ENCODE assay signal across 8 cellular contexts in genomic region chr1:206734499-206735142, GRCh38. TPM values are rescaled to one million over a fixed set of nuclear protein-coding genes. Genes with fewer than 3 reads are reported as not detected.
DNase-seq lines count a peak whose midpoint lies in the region; ATAC-seq and TF ChIP-seq lines count a peak whose summit lies in the region.

No MANE protein-coding gene starts in this region.

- peaks cover 2% of the 10 kb centered on the region for H3K36me3 ChIP-seq in BE2C

- DNase-seq in BE2C (peak; percentile 79), GM20000 (ENCODE audit: low spot score) (peak; percentile 70), RPMI8226 (peak; percentile 78), cardiac septum (ENCODE audit: low spot score) (peak; percentile 71)
- DNase-seq in activated effector memory CD4-positive, alpha-beta T cell treated with Interleukin-2 at 50 U/mL for 16 hours: peak; percentile 71
- DNase-seq in stimulated activated CD4-positive, alpha-beta T cell treated with anti-CD3 and anti-CD28 coated beads, Interleukin-12 subunit alpha, Interleukin-12 subunit beta, amount 100 ng/mL, for 4 hours: peak; percentile 82

- intact Hi-C loops in cardiac septum (cut with DNase I): no loop called here

- H3K9me3 ChIP-seq in BE2C: no peaks in the 10 kb centered on the region

- ATAC-seq in HG03571 (IDR thresholded peaks at IDR 0.05; ENCODE audit: unreplicated experiment): no peak
- no peak for ATAC-seq in GM21717 (IDR thresholded peaks at IDR 0.05; ENCODE audit: unreplicated experiment)

- no peak overlapping the region for H3K4me3 ChIP-seq in BE2C (ENCODE audit: low read depth, low read length)

- TF ChIP-seq CTCF in BE2C (IDR thresholded peaks at IDR 0.05; ENCODE audit: low read depth, low read length): peak; percentile 90
- TF ChIP-seq CTCF in GM20000 (IDR thresholded peaks at IDR 0.05; ENCODE audit: extremely low read depth, missing control alignments): peak; percentile 82

- no peaks in the 10 kb centered on the region for H3K27me3 ChIP-seq in BE2C

- peaks cover 4% of the 10 kb centered on the region for H3K4me1 ChIP-seq in BE2C

RNA-seq across cellular contexts. Expression of gene IL19, which starts 36.0 kb away (rescaled TPM):
- polyA plus RNA-seq in BE2C (2012; ENCODE audit: insufficient read depth, insufficient read length, low read depth): not detected
- total RNA-seq in cardiac septum: not detected

RNA-seq across cellular contexts. Expression of gene IL10, which starts 37.7 kb away (rescaled TPM):
- not detected for polyA plus RNA-seq in BE2C (2012; ENCODE audit: insufficient read depth, insufficient read length, low read depth)
- 0.43 TPM for total RNA-seq in cardiac septum

RNA-seq across cellular contexts. Expression of gene MAPKAPK2, which starts 49.9 kb away (rescaled TPM):
- 37.2 TPM for polyA plus RNA-seq in BE2C (2012; ENCODE audit: insufficient read depth, insufficient read length, low read depth)
- 242 TPM for total RNA-seq in cardiac septum
